22 cellular contexts compared by ENCODE assay signal in the genomic region with DNA sequence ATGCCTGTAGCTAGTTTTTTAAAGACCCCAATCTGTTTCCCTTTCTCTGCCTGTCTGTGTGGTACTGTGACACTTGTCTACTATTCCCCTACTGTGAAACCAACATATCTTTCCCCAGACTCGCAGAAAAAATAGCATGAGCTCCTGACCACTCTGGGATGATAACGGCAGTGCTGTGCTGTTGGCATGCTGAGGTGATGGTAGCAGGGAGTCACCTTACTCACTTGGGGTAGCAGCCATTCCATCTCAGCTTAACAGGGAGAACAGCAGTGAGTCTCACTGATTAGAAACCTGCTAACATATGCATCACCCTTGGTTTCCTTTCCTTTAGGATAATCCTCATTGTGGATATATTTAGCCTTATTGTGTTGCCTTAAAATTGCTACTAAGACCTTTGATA.
"Had no signal": no experiment of that assay in that cellular context is flagged by ENCODE, and none has a peak within 500 bp of the region (broad histone marks: within the 10 kb centered on the region; RNA-seq: fewer than 3 reads in every experiment).

No MANE protein-coding gene starts in this region.

- H3K4me1 Mint-ChIP-seq: central memory CD8-positive, alpha-beta T cell had no signal

- H3K27me3 ChIP-seq: dorsolateral prefrontal cortex, esophagus muscularis mucosa, gastroesophageal sphincter, neutrophil, sigmoid colon, stomach had no signal

- H3K9me3 Mint-ChIP-seq: nephron progenitor cell had no signal

- H3K27me3 Mint-ChIP-seq: central memory CD8-positive, alpha-beta T cell had no signal

- H3K27ac ChIP-seq: dorsolateral prefrontal cortex, epithelial cell of prostate, esophagus muscularis mucosa, gastroesophageal sphincter, neutrophil, psoas muscle, sigmoid colon, skin epidermis, stomach had no signal

- H3K27ac Mint-ChIP-seq: nephron progenitor cell had no signal

- DNase-seq: cortex of kidney; dorsolateral prefrontal cortex; effector CD8-positive, alpha-beta T cell; foreskin fibroblast; glutamatergic neuron; kidney; left colon; mammary epithelial cell; midbrain; nephron progenitor cell; psoas muscle; retina; sigmoid colon; stimulated activated naive CD4-positive, alpha-beta T cell; stomach; trophoblast cell had no signal

- H3K4me3 Mint-ChIP-seq: central memory CD8-positive, alpha-beta T cell; nephron progenitor cell had no signal

- H3K9me3 ChIP-seq: esophagus muscularis mucosa, gastroesophageal sphincter, neutrophil, psoas muscle, sigmoid colon, stomach had no signal

- H3K4me3 ChIP-seq: dorsolateral prefrontal cortex, esophagus muscularis mucosa, gastroesophageal sphincter, psoas muscle, sigmoid colon, skin epidermis, stomach had no signal

- H3K4me1 ChIP-seq: psoas muscle had no signal

- ATAC-seq: gastroesophageal sphincter, left colon, psoas muscle had no signal

- H3K36me3 ChIP-seq: esophagus muscularis mucosa, gastroesophageal sphincter, neutrophil, sigmoid colon, stomach had no signal
